31 cellular contexts compared by ENCODE assay signal in genomic region chr1:56511323-56511722, GRCh38.
A peak's percentile ranks its signal among the peaks of the same experiment; 100 is the strongest.
DNase-seq lines count a peak whose midpoint lies in the region; ATAC-seq and TF ChIP-seq lines count a peak whose summit lies in the region.
"Had no signal": no experiment of that assay in that cellular context is flagged by ENCODE, and none has a peak within 500 bp of the region (broad histone marks: within the 10 kb centered on the region; RNA-seq: fewer than 3 reads in every experiment).

No MANE protein-coding gene starts in this region.

- H3K4me3 Mint-ChIP-seq in CD14-positive monocyte (peak overlapping the region in 1 of 2 donors; percentile 15), WTC11 (no peak overlapping the region)
- H3K4me3 Mint-ChIP-seq: activated CD4-positive, alpha-beta memory T cell treated with anti-CD3 and anti-CD28 coated beads, Interleukin-2, amount 10 ng/mL, durations not matched to agents 7 days and 5 days; activated T-helper 17 cell treated with anti-CD3 and anti-CD28 coated beads, Interleukin-2, amount 50 U/mL, for 72 hours; B cell; effector memory CD8-positive, alpha-beta T cell; neural crest cell; stimulated activated naive CD8-positive, alpha-beta T cell treated with anti-CD3 and anti-CD28 coated beads, Interleukin-15, Interleukin-2, amounts not matched to agents 100 ng/mL and 50 ng/mL, for 24 hours had no signal

- H2AK5ac ChIP-seq in neuronal stem cell (ENCODE audit: low read depth, low read length) = no peak overlapping the region

- no peak overlapping the region for H4K91ac ChIP-seq in neuronal stem cell (ENCODE audit: low read depth, low read length, poor library complexity)

- H3K9me3 ChIP-seq in left lung (no peaks in the 10 kb centered on the region), neuronal stem cell (replicated peaks in 1 of 2; ENCODE audit: control insufficient read depth in 2 of 2, insufficient read depth in 1 of 2, low read depth in 1 of 2, low read length in 2 of 2) (peaks cover 0 to 11% of the 10 kb centered on the region in 2 donors)
- H3K9me3 ChIP-seq: breast epithelium, tibial artery had no signal

- peaks cover 0 to 3% (median 0%) of the 10 kb centered on the region in 7 donors for H3K9me3 Mint-ChIP-seq in CD14-positive monocyte
- H3K9me3 Mint-ChIP-seq in WTC11 = no peaks in the 10 kb centered on the region
- H3K9me3 Mint-ChIP-seq: activated CD4-positive, alpha-beta memory T cell treated with anti-CD3 and anti-CD28 coated beads, Interleukin-2, amount 10 ng/mL, durations not matched to agents 7 days and 5 days; activated T-helper 17 cell treated with anti-CD3 and anti-CD28 coated beads, Interleukin-2, amount 50 U/mL, for 72 hours; neural crest cell; stimulated activated naive CD8-positive, alpha-beta T cell treated with anti-CD3 and anti-CD28 coated beads, Interleukin-15, Interleukin-2, amounts not matched to agents 100 ng/mL and 50 ng/mL, for 24 hours had no signal

- no peak overlapping the region for H2BK12ac ChIP-seq in neuronal stem cell (ENCODE audit: low read length)

- H3K9ac ChIP-seq in neuronal stem cell (ENCODE audit: low read depth, low read length, poor library complexity) = no peak overlapping the region
- H3K9ac ChIP-seq: KMS-11 had no signal

- POLR2A ChIA-PET in WTC11 (lab: Charles Lee) = interaction anchor here (0.6 kb wide), 1 partner anchor 68 kb away, joined by 3 read pairs; no protein-coding TSS in a partner anchor

- H3K4me1 Mint-ChIP-seq in CD14-positive monocyte = peaks cover 60% of the 10 kb centered on the region
- peaks cover 67% of the 10 kb centered on the region for H3K4me1 Mint-ChIP-seq in WTC11
- H3K4me1 Mint-ChIP-seq: activated CD4-positive, alpha-beta memory T cell treated with anti-CD3 and anti-CD28 coated beads, Interleukin-2, amount 10 ng/mL, durations not matched to agents 7 days and 5 days; activated T-helper 17 cell treated with anti-CD3 and anti-CD28 coated beads, Interleukin-2, amount 50 U/mL, for 72 hours had no signal

- H3K14ac ChIP-seq in neuronal stem cell (ENCODE audit: low read length) = no peak overlapping the region

- no peak overlapping the region for H3K4me3 ChIP-seq in left lung
- H3K4me3 ChIP-seq in neuronal stem cell (ENCODE audit: low read length in 2 of 2) = no peak overlapping the region
- H3K4me3 ChIP-seq: breast epithelium, tibial artery had no signal

- H3K27ac Mint-ChIP-seq in CD14-positive monocyte = peak overlapping the region; percentile 69 to 90 (median 78)
- peak overlapping the region; percentile 48 for H3K27ac Mint-ChIP-seq in WTC11
- H3K27ac Mint-ChIP-seq: activated CD4-positive, alpha-beta memory T cell treated with anti-CD3 and anti-CD28 coated beads, Interleukin-2, amount 10 ng/mL, durations not matched to agents 7 days and 5 days; activated T-helper 17 cell treated with anti-CD3 and anti-CD28 coated beads, Interleukin-2, amount 50 U/mL, for 72 hours; B cell; effector memory CD8-positive, alpha-beta T cell; stimulated activated naive CD8-positive, alpha-beta T cell treated with anti-CD3 and anti-CD28 coated beads, Interleukin-15, Interleukin-2, amounts not matched to agents 100 ng/mL and 50 ng/mL, for 24 hours had no signal

- H4K8ac ChIP-seq in neuronal stem cell (ENCODE audit: low read depth, low read length) = no peak overlapping the region

- H3K36me3 Mint-ChIP-seq in CD14-positive monocyte (peaks cover 5 to 18% of the 10 kb centered on the region in 2 donors), WTC11 (peaks cover 52% of the 10 kb centered on the region)

- no peak overlapping the region for H3K4ac ChIP-seq in neuronal stem cell (ENCODE audit: low read length)

- H2BK120ac ChIP-seq in neuronal stem cell (ENCODE audit: low read depth, low read length) = no peak overlapping the region

- H3K18ac ChIP-seq in neuronal stem cell (ENCODE audit: low read length) = peak overlapping the region; percentile 9

- intact Hi-C loops in CD14-positive monocyte (cut with micrococcal nuclease) = no loop called here
- intact Hi-C loops in left lung (cut with DNase I) = no loop called here

- WGBS in neuronal stem cell (ENCODE audit: extremely low coverage in 2 of 2, insufficient read length in 2 of 2, insufficient replicate concordance in 1 of 2), 2 donors = no CpG with 5 or more reads among the region's 5 CpGs

- H3K27me3 ChIP-seq in left lung (no peaks in the 10 kb centered on the region), neuronal stem cell (ENCODE audit: control insufficient read depth in 3 of 3, insufficient read depth in 3 of 3, low read depth in 1 of 3, low read length in 3 of 3) (no peaks in the 10 kb centered on the region)
- H3K27me3 ChIP-seq: breast epithelium, tibial artery had no signal

- no peak overlapping the region for H2BK15ac ChIP-seq in neuronal stem cell (ENCODE audit: low read length)

- H3K27ac ChIP-seq in left lung = peak overlapping the region; percentile 39 to 62
- peak overlapping the region; percentile 92 for H3K27ac ChIP-seq in neuronal stem cell (replicated peaks; ENCODE audit: low read length)
- H3K27ac ChIP-seq: KMS-11, tibial artery had no signal

- ATAC-seq in WTC11 (no peak), left lung (peak; percentile 49), GM18511 (IDR thresholded peaks at IDR 0.05; ENCODE audit: unreplicated experiment) (no peak), GM21786 (IDR thresholded peaks at IDR 0.05; ENCODE audit: unreplicated experiment) (no peak), HG03439 (IDR thresholded peaks at IDR 0.05; ENCODE audit: unreplicated experiment) (no peak)
- ATAC-seq: activated CD4-positive, CD25-positive, alpha-beta regulatory T cell treated with anti-CD3 and anti-CD28 coated beads, Interleukin-2, amount 50 U/mL, for 24 hours; activated T-helper 17 cell treated with anti-CD3 and anti-CD28 coated beads, Interleukin-2, amount 50 U/mL, for 72 hours; effector memory CD8-positive, alpha-beta T cell; esophagus mucosa had no signal

- no peak overlapping the region for H2AFZ ChIP-seq in neuronal stem cell (ENCODE audit: low read length)

- no peaks in the 10 kb centered on the region for H3K79me1 ChIP-seq in neuronal stem cell (ENCODE audit: low read depth, low read length)

- H3K27me3 Mint-ChIP-seq in CD14-positive monocyte (ENCODE audit: low read depth in 3 of 3) (peaks cover 0 to 10% (median 9%) of the 10 kb centered on the region in 3 donors), WTC11 (ENCODE audit: low read depth) (no peaks in the 10 kb centered on the region)
- H3K27me3 Mint-ChIP-seq: B cell had no signal

- H2BK5ac ChIP-seq in neuronal stem cell (ENCODE audit: low read length) = no peak overlapping the region

- H3K36me3 ChIP-seq in left lung = peaks cover 0 to 65% of the 10 kb centered on the region in 2 donors
- peaks cover 16 to 93% of the 10 kb centered on the region in 2 donors for H3K36me3 ChIP-seq in neuronal stem cell (replicated peaks in 1 of 2; ENCODE audit: control insufficient read depth in 2 of 2, insufficient read depth in 2 of 2, low read length in 2 of 2)
- H3K36me3 ChIP-seq: breast epithelium had no signal

- peak; percentile 82 for DNase-seq in CD14-positive monocyte (ENCODE audit: low spot score)
- DNase-seq in WTC11 (ENCODE audit: low spot score) = no peak
- DNase-seq in left lung = peak in 1 of 2 donors; percentile 65
- DNase-seq in neuronal stem cell (ENCODE audit: low spot score) = no peak
- DNase-seq in NCI-H774 (lab: John Stamatoyannopoulos, UW) = no peak
- DNase-seq: activated CD4-positive, alpha-beta memory T cell treated with anti-CD3 and anti-CD28 coated beads, Interleukin-2, amount 10 ng/mL, durations not matched to agents 7 days and 5 days; activated CD8-positive, alpha-beta memory T cell treated with anti-CD3 and anti-CD28 coated beads, Interleukin-2, amount 50 U/mL, for 48 hours; activated naive CD4-positive, alpha-beta T cell treated with anti-CD3 and anti-CD28 coated beads, Interleukin-2, amount 50 U/mL, for 16 hours; amniotic stem cell; effector memory CD8-positive, alpha-beta T cell; foreskin melanocyte; hypothalamus; MM.1S; NCI-H1417; NCI-H2029 treated with DMSO at 0.1 percent for 48 hours; NCI-H2227 treated with DMSO at 0.1 percent for 48 hours; NCI-H69; posterior cingulate gyrus; T-helper 1 cell; tibial artery had no signal

- H3K4me1 ChIP-seq in left lung (peaks cover 7 to 89% of the 10 kb centered on the region in 2 donors), neuronal stem cell (ENCODE audit: control insufficient read depth in 2 of 2, insufficient read depth in 1 of 2, low read depth in 1 of 2, low read length in 2 of 2) (peaks cover 26% of the 10 kb centered on the region in 2 donors)

- H3K23ac ChIP-seq in neuronal stem cell (ENCODE audit: low read depth, low read length, poor library complexity) = no peak overlapping the region

- TF ChIP-seq CTCF in CD14-positive monocyte (IDR thresholded peaks at IDR 0.05) = no peak
- no peak for TF ChIP-seq CTCF in WTC11 (IDR thresholded peaks at IDR 0.05)
- no peak for TF ChIP-seq CTCF in left lung (IDR thresholded peaks at IDR 0.05)

- CTCF ChIA-PET in WTC11 (lab: Charles Lee) = interaction anchor here (0.7 to 1.3 kb wide), 2 partner anchors 54 to 67 kb away, joined by 3 to 4 read pairs; no protein-coding TSS in a partner anchor

- H3K4me2 ChIP-seq in neuronal stem cell (ENCODE audit: insufficient read depth, low read length, poor library complexity, severe bottlenecking) = no peak overlapping the region
- H3K4me2 ChIP-seq: KMS-11 had no signal

TF ChIP-seq in WTC11, 78 proteins besides CTCF, POLR2A, EP300 and RAD21 (continues in another document):
- TF ChIP-seq, protein P1, sequence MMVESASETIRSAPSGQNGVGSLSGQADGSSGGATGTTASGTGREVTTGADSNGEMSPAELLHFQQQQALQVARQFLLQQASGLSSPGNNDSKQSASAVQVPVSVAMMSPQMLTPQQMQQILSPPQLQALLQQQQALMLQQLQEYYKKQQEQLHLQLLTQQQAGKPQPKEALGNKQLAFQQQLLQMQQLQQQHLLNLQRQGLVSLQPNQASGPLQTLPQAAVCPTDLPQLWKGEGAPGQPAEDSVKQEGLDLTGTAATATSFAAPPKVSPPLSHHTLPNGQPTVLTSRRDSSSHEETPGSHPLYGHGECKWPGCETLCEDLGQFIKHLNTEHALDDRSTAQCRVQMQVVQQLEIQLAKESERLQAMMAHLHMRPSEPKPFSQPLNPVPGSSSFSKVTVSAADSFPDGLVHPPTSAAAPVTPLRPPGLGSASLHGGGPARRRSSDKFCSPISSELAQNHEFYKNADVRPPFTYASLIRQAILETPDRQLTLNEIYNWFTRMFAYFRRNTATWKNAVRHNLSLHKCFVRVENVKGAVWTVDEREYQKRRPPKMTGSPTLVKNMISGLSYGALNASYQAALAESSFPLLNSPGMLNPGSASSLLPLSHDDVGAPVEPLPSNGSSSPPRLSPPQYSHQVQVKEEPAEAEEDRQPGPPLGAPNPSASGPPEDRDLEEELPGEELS (CRISPR knock-in tag; IDR thresholded peaks at IDR 0.05) = no peak
- TF ChIP-seq ETV6 (CRISPR knock-in tag; IDR thresholded peaks at IDR 0.05) (no peak), NFATC4 (CRISPR knock-in tag; IDR thresholded peaks at IDR 0.05) (no peak), JAZF1 (CRISPR knock-in tag; IDR thresholded peaks at IDR 0.05) (no peak), ATF1 (CRISPR knock-in tag; IDR thresholded peaks at IDR 0.05) (no peak), SMAD3 (CRISPR knock-in tag; IDR thresholded peaks at IDR 0.05; ENCODE audit: borderline replicate concordance) (no peak)
